8 cellular contexts compared by ENCODE assay signal in the genomic region with DNA sequence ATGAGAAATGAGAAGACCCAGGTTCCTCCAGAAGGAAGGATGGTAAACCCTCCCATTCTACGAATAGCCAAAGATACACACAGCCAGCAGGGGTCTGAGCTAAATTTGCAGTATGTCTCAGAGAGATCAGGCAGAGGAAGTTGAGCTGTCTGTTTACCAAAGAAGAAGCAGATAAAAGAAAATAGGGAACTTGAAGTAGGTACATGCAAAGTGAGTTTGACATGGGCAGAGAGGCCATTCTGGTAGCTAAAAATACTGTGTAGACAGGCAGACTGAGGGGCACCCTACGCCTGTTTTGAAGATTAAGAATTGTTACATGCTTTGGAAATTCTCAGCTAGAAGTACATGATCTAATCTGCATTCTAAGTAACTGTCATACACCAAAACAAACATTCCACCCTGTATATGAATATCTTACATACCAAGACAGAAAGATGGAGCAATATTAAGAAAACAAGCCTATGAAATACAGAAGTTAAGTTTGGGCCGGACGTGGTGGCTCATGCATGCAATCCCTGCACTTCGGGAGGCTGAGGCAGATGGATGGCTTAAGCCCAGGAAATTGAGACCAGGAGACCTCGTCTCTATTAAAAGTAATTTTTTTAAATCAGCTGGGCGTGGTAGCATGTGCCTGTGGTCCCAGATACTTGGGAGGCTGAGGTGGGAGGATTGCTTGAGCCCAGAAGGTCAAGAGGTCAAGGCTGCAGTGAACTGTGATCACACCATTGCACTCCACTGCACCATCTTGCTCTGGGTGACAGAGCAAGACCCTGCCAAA.
A peak's percentile ranks its signal among the peaks of the same experiment; 100 is the strongest.
DNase-seq lines count a peak whose midpoint lies in the region; ATAC-seq, FAIRE-seq and TF ChIP-seq lines count a peak whose summit lies in the region.

No MANE protein-coding gene starts in this region.

- peak overlapping the region; percentile 51 for H3K4me2 ChIP-seq in A549

- 0 out of 6 replicates have a peak overlapping the region, but pooled peaks of 1 of the 2 experiments have one; percentile 10 for H3K27ac ChIP-seq in A549

- no peaks in the 10 kb centered on the region for H3K9me3 ChIP-seq in A549

- no peak for TF ChIP-seq POLR2A in A549 (IDR thresholded peaks at IDR 0.05; ENCODE audit: low read length)

- ATAC-seq in A549 (peak; percentile 88 to 90), GM18519 (IDR thresholded peaks at IDR 0.05; ENCODE audit: low FRiP score, unreplicated experiment) (peak; percentile 83), HG03025 (IDR thresholded peaks at IDR 0.05; ENCODE audit: low FRiP score, unreplicated experiment) (peak; percentile 92)

- DNase-seq in A549 (ENCODE audit: low read depth in 1 of 2, low spot score in 1 of 2) (peak in 1 of 2 experiments; percentile 19), RPMI8226 (peak; percentile 9), germinal center (ENCODE audit: low spot score) (peak; percentile 65), GOT3 (lab: John Stamatoyannopoulos, UW) (no peak), H4 (ENCODE audit: low spot score) (no peak), inferior parietal cortex (ENCODE audit: extremely low spot score) (no peak)

- no peak overlapping the region for H3K4me3 ChIP-seq in A549

- TF ChIP-seq CTCF in A549 (IDR thresholded peaks at IDR 0.05), result no peak

- peaks cover 19% of the 10 kb centered on the region for H3K4me1 ChIP-seq in A549

- POLR2A ChIA-PET in A549 (lab: Yijun Ruan, JAX), result no interaction called here

- FAIRE-seq in A549 (lab: Jason Lieb, UNC), result no peak

- 13% methylated on average over 7 of the region's 7 CpGs for WGBS in A549 (ENCODE audit: missing lambda C conversion rate)

- TF ChIP-seq EP300 in A549 (IDR thresholded peaks at IDR 0.05), result no peak

- no peak for TF ChIP-seq RAD21 in A549 (conservative IDR thresholded peaks at IDR 0.05 in 1 of 2, IDR thresholded peaks at IDR 0.05 in 1 of 2)

- CTCF ChIA-PET in A549 (lab: Yijun Ruan, JAX), result interaction anchor here (0.8 to 1.5 kb wide), 7 partner anchors 12 to 226 kb away, joined by 3 to 5 read pairs (median 4); no protein-coding TSS in a partner anchor

TF ChIP-seq in A549, 52 proteins besides CTCF, POLR2A, EP300 and RAD21:
- no peak for TF ChIP-seq FOXS1 (CRISPR knock-in tag; IDR thresholded peaks at IDR 0.05)
- TF ChIP-seq EHMT2 (IDR thresholded peaks at IDR 0.05; ENCODE audit: low read depth), result no peak
- TF ChIP-seq MAZ (IDR thresholded peaks at IDR 0.05; ENCODE audit: borderline replicate concordance, low read depth, low read length), result no peak
- no peak for TF ChIP-seq BHLHE40 (IDR thresholded peaks at IDR 0.05; ENCODE audit: low read depth, low read length)
- TF ChIP-seq PHF8 (IDR thresholded peaks at IDR 0.05; ENCODE audit: borderline replicate concordance, low read depth), result no peak
- no peak for TF ChIP-seq FOSL2 (IDR thresholded peaks at IDR 0.05)
- no peak for TF ChIP-seq FOSL2 (CRISPR knock-in tag; IDR thresholded peaks at IDR 0.05)
- TF ChIP-seq, protein P1, sequence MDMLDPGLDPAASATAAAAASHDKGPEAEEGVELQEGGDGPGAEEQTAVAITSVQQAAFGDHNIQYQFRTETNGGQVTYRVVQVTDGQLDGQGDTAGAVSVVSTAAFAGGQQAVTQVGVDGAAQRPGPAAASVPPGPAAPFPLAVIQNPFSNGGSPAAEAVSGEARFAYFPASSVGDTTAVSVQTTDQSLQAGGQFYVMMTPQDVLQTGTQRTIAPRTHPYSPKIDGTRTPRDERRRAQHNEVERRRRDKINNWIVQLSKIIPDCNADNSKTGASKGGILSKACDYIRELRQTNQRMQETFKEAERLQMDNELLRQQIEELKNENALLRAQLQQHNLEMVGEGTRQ (IDR thresholded peaks at IDR 0.05), result no peak
- TF ChIP-seq REST (IDR thresholded peaks at IDR 0.05), result no peak
- no peak for TF ChIP-seq BCL3 (IDR thresholded peaks at IDR 0.05)
- TF ChIP-seq HEYL (CRISPR knock-in tag; IDR thresholded peaks at IDR 0.05), result no peak
- TF ChIP-seq RARB (CRISPR knock-in tag; IDR thresholded peaks at IDR 0.05), result no peak
- TF ChIP-seq GATA3 (IDR thresholded peaks at IDR 0.05; ENCODE audit: borderline replicate concordance), result no peak
- no peak for TF ChIP-seq NFE2L2 (conservative IDR thresholded peaks at IDR 0.05; ENCODE audit: low read length)
- no peak for TF ChIP-seq TFCP2L1 (CRISPR knock-in tag; IDR thresholded peaks at IDR 0.05)
- no peak for TF ChIP-seq PBX3 (IDR thresholded peaks at IDR 0.05)
TF ChIP-seq in A549: peak in this region for 0.

Comparison
In these comparisons a context has a peak if more than half of its experiments do, and no peak if none do; other contexts are left out.
1. DNase-seq: peak in RPMI8226 (single experiment) and germinal center (single experiment); none in GOT3 (single experiment), H4 (single experiment) and inferior parietal cortex (single experiment).
2. Peak in every context shown above with its lines, with median percentiles within 50 percentile points of each other: ATAC-seq.